Comparison of ENCODE assay signal across 12 cellular contexts in the genomic region with DNA sequence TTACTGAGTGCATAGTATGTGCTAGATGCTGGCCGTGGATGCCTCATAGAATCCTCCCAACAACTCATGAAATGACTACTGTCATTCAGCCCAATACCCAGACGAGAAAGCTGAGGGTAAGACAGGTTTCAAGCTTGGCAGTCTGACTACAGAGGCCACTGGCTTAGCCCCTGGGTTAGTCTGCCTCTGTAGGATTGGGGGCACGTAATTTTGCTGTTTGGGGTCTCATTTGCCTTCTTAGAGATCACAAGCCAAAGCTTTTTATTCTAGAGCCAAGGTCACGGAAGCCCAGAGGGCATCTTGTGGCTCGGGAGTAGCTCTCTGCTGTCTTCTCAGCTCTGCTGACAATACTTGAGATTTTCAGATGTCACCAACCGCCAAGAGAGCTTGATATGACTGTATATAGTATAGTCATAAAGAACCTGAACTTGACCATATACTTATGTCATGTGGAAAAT. TPM values are rescaled to one million over a fixed set of nuclear protein-coding genes. Genes with fewer than 3 reads are reported as not detected.
DNase-seq lines count a peak whose midpoint lies in the region; ATAC-seq and TF ChIP-seq lines count a peak whose summit lies in the region.
"Had no signal": no experiment of that assay in that cellular context is flagged by ENCODE, and none has a peak within 500 bp of the region (broad histone marks: within the 10 kb centered on the region; RNA-seq: fewer than 3 reads in every experiment).

No MANE protein-coding gene starts in this region.

- in situ Hi-C loops in GM13976 (cut with MboI; ENCODE audit: low sequenced_read_pairs, unreplicated experiment) = loop anchor here (5.0 to 10.0 kb wide), 4 partner anchors 95 to 425 kb away; a partner anchor contains a TSS

- H3K27ac Mint-ChIP-seq in natural killer cell treated with Interleukin-12 subunit alpha and Interleukin-12 subunit beta and Interleukin-15 and Interleukin-18, amount 100 ng/mL, for 72 hours = peak overlapping the region; percentile 93 to 94

- no peaks in the 10 kb centered on the region for H3K27me3 Mint-ChIP-seq in natural killer cell treated with Interleukin-12 subunit alpha and Interleukin-12 subunit beta and Interleukin-15 and Interleukin-18, amount 100 ng/mL, for 72 hours

- TF ChIP-seq CTCF in GM13976 (IDR thresholded peaks at IDR 0.05; ENCODE audit: borderline replicate concordance, control extremely low read depth, extremely low read depth, insufficient read depth, missing control alignments) (no peak), VCaP (conservative IDR thresholded peaks at IDR 0.05) (no peak)

- DNase-seq in GM13976 (ENCODE audit: low spot score) (peak; percentile 36), Ammon's horn (ENCODE audit: low spot score) (no peak), NCI-H510A (lab: John Stamatoyannopoulos, UW) (no peak), GM19240 (ENCODE audit: insufficient read length, low spot score) (no peak)
- DNase-seq in natural killer cell treated with Interleukin-12 subunit alpha and Interleukin-12 subunit beta and Interleukin-15 and Interleukin-18, amount 100 ng/mL, for 72 hours (ENCODE audit: low spot score) = no peak
- DNase-seq in central memory CD4-positive, alpha-beta T cell = no peak
- DNase-seq: GOT3, left colon had no signal

- peaks cover 1% of the 10 kb centered on the region for H3K9me3 Mint-ChIP-seq in natural killer cell treated with Interleukin-12 subunit alpha and Interleukin-12 subunit beta and Interleukin-15 and Interleukin-18, amount 100 ng/mL, for 72 hours

- peak overlapping the region; percentile 83 for H3K4me3 Mint-ChIP-seq in natural killer cell treated with Interleukin-12 subunit alpha and Interleukin-12 subunit beta and Interleukin-15 and Interleukin-18, amount 100 ng/mL, for 72 hours

- H3K27ac ChIP-seq in VCaP = peak overlapping the region; percentile 68

- peaks cover 18% of the 10 kb centered on the region for H3K36me3 Mint-ChIP-seq in natural killer cell treated with Interleukin-12 subunit alpha and Interleukin-12 subunit beta and Interleukin-15 and Interleukin-18, amount 100 ng/mL, for 72 hours

- peak; percentile 67 for ATAC-seq in GM21576 (IDR thresholded peaks at IDR 0.05; ENCODE audit: unreplicated experiment)
- ATAC-seq in natural killer cell treated with Interleukin-12 subunit alpha and Interleukin-12 subunit beta and Interleukin-15 and Interleukin-18, amount 100 ng/mL, for 72 hours = peak; percentile 84 to 89
- ATAC-seq: left colon had no signal

- peaks cover 73 to 92% of the 10 kb centered on the region in 2 donors for H3K4me1 Mint-ChIP-seq in natural killer cell treated with Interleukin-12 subunit alpha and Interleukin-12 subunit beta and Interleukin-15 and Interleukin-18, amount 100 ng/mL, for 72 hours (ENCODE audit: low read depth in 2 of 2)

RNA-seq across cellular contexts. Expression of a gene that starts 1.0 kb away (rescaled TPM):
- 10 to 100 TPM; 28.3 to 46.2 TPM for total RNA-seq in natural killer cell treated with Interleukin-12 subunit alpha and Interleukin-12 subunit beta and Interleukin-15 and Interleukin-18, amount 100 ng/mL, for 72 hours
- total RNA-seq: Daoy, endothelial cell of umbilical vein had no signal

RNA-seq across cellular contexts. Expression of a gene that starts 15.8 kb away (rescaled TPM):
- 1 to 10 TPM in 1 of 2 donors, under 1 TPM in 1; 0.48 to 2.5 TPM for total RNA-seq in natural killer cell treated with Interleukin-12 subunit alpha and Interleukin-12 subunit beta and Interleukin-15 and Interleukin-18, amount 100 ng/mL, for 72 hours
- total RNA-seq: Daoy, endothelial cell of umbilical vein had no signal

RNA-seq across cellular contexts. Expression of a gene that starts 37.4 kb away (rescaled TPM):
- 1 to 10 TPM; 4.0 to 6.2 TPM for total RNA-seq in natural killer cell treated with Interleukin-12 subunit alpha and Interleukin-12 subunit beta and Interleukin-15 and Interleukin-18, amount 100 ng/mL, for 72 hours
